Comparison of ENCODE assay signal across 9 cellular contexts in the genomic region with DNA sequence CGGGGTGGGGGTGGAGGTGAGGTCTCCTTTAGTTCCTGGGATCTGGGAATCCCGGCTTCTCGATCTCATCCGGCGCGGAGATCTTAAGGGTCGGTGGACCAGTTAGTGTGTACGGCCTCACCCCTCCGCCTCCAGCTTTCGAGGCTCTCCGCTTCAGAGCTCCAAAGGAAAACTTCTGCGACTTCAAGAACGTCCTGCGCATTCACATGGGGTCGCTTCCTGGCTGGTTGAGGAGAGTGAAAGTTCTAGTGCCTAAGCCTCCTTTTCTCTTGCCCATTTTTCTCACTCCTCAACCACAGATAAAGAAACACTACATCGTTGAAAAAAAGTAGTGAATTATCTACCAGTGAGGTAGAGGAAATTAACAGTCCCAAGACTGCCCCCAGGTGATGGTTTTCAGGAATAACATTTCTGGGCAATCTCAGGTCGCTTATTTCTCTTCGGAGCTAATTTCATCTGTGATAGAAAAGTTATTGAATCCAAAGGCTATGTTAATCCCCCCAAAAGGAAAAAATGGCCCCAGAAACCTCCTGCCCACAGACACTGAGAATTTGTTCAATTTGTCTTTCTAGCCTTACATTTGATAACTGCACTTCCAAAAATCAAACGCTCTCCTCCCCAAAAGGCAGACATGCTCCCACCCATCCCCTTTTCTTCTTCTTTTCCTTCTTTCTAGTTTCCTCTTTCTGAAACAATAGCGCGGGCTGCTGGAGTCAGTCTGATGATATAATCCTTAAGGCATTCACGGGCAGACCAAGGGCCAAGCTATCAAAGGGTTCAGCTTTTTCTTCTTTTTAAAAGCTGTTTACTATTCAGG. TPM values are rescaled to one million over a fixed set of nuclear protein-coding genes. Genes with fewer than 3 reads are reported as not detected.
A peak's percentile ranks its signal among the peaks of the same experiment; 100 is the strongest.
DNase-seq lines count a peak whose midpoint lies in the region; ATAC-seq and TF ChIP-seq lines count a peak whose summit lies in the region.
"Had no signal": no experiment of that assay in that cellular context is flagged by ENCODE, and none has a peak within 500 bp of the region (broad histone marks: within the 10 kb centered on the region; RNA-seq: fewer than 3 reads in every experiment).

No MANE protein-coding gene starts in this region.

- H3K36me3 Mint-ChIP-seq in type B pancreatic cell, result peaks cover 5% of the 10 kb centered on the region

- H3K4me1 ChIP-seq in BE2C (no peaks in the 10 kb centered on the region), HUES6 (ENCODE audit: control insufficient read depth, insufficient read depth, low read length) (peaks cover 21% of the 10 kb centered on the region), mesenchymal stem cell (ENCODE audit: control insufficient read depth, insufficient read depth, low read depth, low read length) (peaks cover 18% of the 10 kb centered on the region)

- H3K9ac ChIP-seq in HUES6 (ENCODE audit: low read length), result no peak overlapping the region
- H3K9ac ChIP-seq in mesenchymal stem cell (ENCODE audit: low read length), result peak overlapping the region; percentile 82

- H3K4me1 Mint-ChIP-seq in type B pancreatic cell (ENCODE audit: unreplicated experiment), result peaks cover 12% of the 10 kb centered on the region

- DNase-seq in BE2C (peak; percentile 50), RWPE1 (ENCODE audit: low spot score) (peak; percentile 60), ecto neural progenitor cell (ENCODE audit: low spot score) (peak; percentile 48), mesenchymal stem cell (peak; percentile 61), type B pancreatic cell (ENCODE audit: extremely low spot score, unreplicated experiment) (no peak)
- no peak for DNase-seq in stimulated activated naive CD4-positive, alpha-beta T cell treated with Interleukin-2 at 50 U/mL for 16 hours (lab: John Stamatoyannopoulos, UW)

- peak overlapping the region; percentile 63 for H2BK5ac ChIP-seq in mesenchymal stem cell (ENCODE audit: low read depth, low read length, poor library complexity, severe bottlenecking)

- no peak overlapping the region for H2BK12ac ChIP-seq in mesenchymal stem cell (ENCODE audit: low read length in 2 of 2)

- WGBS in mesenchymal stem cell, result 3% methylated on average over 17 of the region's 22 CpGs

- CTCF ChIA-PET in RWPE1 (lab: Yijun Ruan, JAX), result interaction anchor here (0.6 to 2.1 kb wide), 13 partner anchors 10 to 857 kb away, joined by 3 to 9 read pairs (median 4); no protein-coding TSS in a partner anchor

- H3K9me3 Mint-ChIP-seq in type B pancreatic cell, result no peaks in the 10 kb centered on the region

- H4K8ac ChIP-seq in mesenchymal stem cell (ENCODE audit: low read length), result no peak overlapping the region

- no peak overlapping the region for H3K18ac ChIP-seq in mesenchymal stem cell (ENCODE audit: low read depth in 1 of 2, low read length in 2 of 2)

- H3K79me1 ChIP-seq in mesenchymal stem cell (replicated peaks; ENCODE audit: low read length, poor library complexity, severe bottlenecking), result peaks cover 1% of the 10 kb centered on the region

- no peak overlapping the region for H3K4ac ChIP-seq in mesenchymal stem cell (ENCODE audit: low read depth in 1 of 2, low read length in 2 of 2)

- H3K4me3 Mint-ChIP-seq in type B pancreatic cell, result peak overlapping the region; percentile 85

- H3K14ac ChIP-seq in mesenchymal stem cell (ENCODE audit: low read length in 2 of 2), result no peak overlapping the region

- H4K91ac ChIP-seq in mesenchymal stem cell (ENCODE audit: low read length), result no peak overlapping the region

- TF ChIP-seq CTCF in BE2C (IDR thresholded peaks at IDR 0.05; ENCODE audit: low read depth, low read length), result peak; percentile 69
- TF ChIP-seq CTCF in RWPE1 (conservative IDR thresholded peaks at IDR 0.05; ENCODE audit: low read depth), result peak; percentile 58
- TF ChIP-seq CTCF in type B pancreatic cell (conservative IDR thresholded peaks at IDR 0.05), result peak; percentile 84

- POLR2A ChIA-PET in RWPE1 (lab: Yijun Ruan, JAX; ENCODE audit: low non-redundant PET), result interaction anchor here (0.7 kb wide), 1 partner anchor 593 kb away, joined by 8 read pairs; no protein-coding TSS in a partner anchor

- peaks cover 96% of the 10 kb centered on the region for H3K27me3 Mint-ChIP-seq in type B pancreatic cell

- H3K4me2 ChIP-seq in mesenchymal stem cell (ENCODE audit: low read length, poor library complexity, severe bottlenecking), result peak overlapping the region; percentile 84

- H2BK15ac ChIP-seq in mesenchymal stem cell (ENCODE audit: low read depth, poor library complexity, severe bottlenecking), result no peak overlapping the region

- no peak overlapping the region for H2BK120ac ChIP-seq in mesenchymal stem cell (ENCODE audit: low read depth, low read length)

- H3K27me3 ChIP-seq in BE2C, result peaks cover 67% of the 10 kb centered on the region
- H3K27me3 ChIP-seq in HUES6 (ENCODE audit: control insufficient read depth, insufficient read depth, low read length), result peaks cover 88% of the 10 kb centered on the region
- peaks cover 20 to 38% of the 10 kb centered on the region in 2 experiments for H3K27me3 ChIP-seq in mesenchymal stem cell (ENCODE audit: control insufficient read depth in 1 of 2, insufficient read depth in 1 of 2, low read length in 2 of 2)

- H3K9me3 ChIP-seq in BE2C (no peaks in the 10 kb centered on the region; the same call in 1 of the 2 replicates), HUES6 (ENCODE audit: control insufficient read depth, insufficient read depth, low read depth, low read length) (no peaks in the 10 kb centered on the region), mesenchymal stem cell (ENCODE audit: control insufficient read depth, low read length) (peaks cover 6% of the 10 kb centered on the region)

- H3K36me3 ChIP-seq in BE2C (no peaks in the 10 kb centered on the region), HUES6 (ENCODE audit: control insufficient read depth, insufficient read depth, low read length) (no peaks in the 10 kb centered on the region), mesenchymal stem cell (ENCODE audit: control insufficient read depth in 1 of 2, insufficient read depth in 2 of 2, low read depth in 1 of 2, low read length in 2 of 2) (peaks cover 0 to 5% of the 10 kb centered on the region in 2 experiments)

- no peak overlapping the region for H2AFZ ChIP-seq in mesenchymal stem cell (ENCODE audit: low read depth, low read length)

- H3K27ac Mint-ChIP-seq in type B pancreatic cell, result peak overlapping the region; percentile 60

- H3K23ac ChIP-seq in mesenchymal stem cell (ENCODE audit: low read length in 2 of 2), result no peak overlapping the region

- H3K4me3 ChIP-seq in BE2C (ENCODE audit: low read depth, low read length) (no peak overlapping the region), HUES6 (ENCODE audit: low read depth, low read length) (peak overlapping the region; percentile 53), mesenchymal stem cell (ENCODE audit: insufficient read depth in 1 of 2, low read depth in 1 of 2, low read length in 2 of 2) (peak overlapping the region; percentile 43 to 72)

- H2AK5ac ChIP-seq in mesenchymal stem cell (ENCODE audit: low read length, severe bottlenecking), result no peak overlapping the region

- H3K27ac ChIP-seq in HUES6 (ENCODE audit: low read depth, low read length) (no peak overlapping the region), RWPE1 (no peak overlapping the region), mesenchymal stem cell (ENCODE audit: low read length, poor library complexity, severe bottlenecking) (peak overlapping the region; percentile 87)

- peak; percentile 68 for ATAC-seq in GM18517 (IDR thresholded peaks at IDR 0.05; ENCODE audit: unreplicated experiment)

RNA-seq across cellular contexts. Expression of gene TBX15, which starts 20.5 kb away (rescaled TPM):
- polyA plus RNA-seq in BE2C (2012; ENCODE audit: insufficient read depth, insufficient read length, low read depth), result 0.22 TPM
- polyA plus RNA-seq in mesenchymal stem cell (2013, experiment 1 of 2), result 0.15 TPM
- polyA plus RNA-seq in mesenchymal stem cell (2013, experiment 2 of 2), result 0.15 TPM
- 0.19 and 8.5 TPM in 2 replicates for total RNA-seq in type B pancreatic cell (ENCODE audit: low replicate concordance)
- total RNA-seq: T-helper 1 cell treated with Interleukin-12 subunit alpha and Interleukin-12 subunit beta and Interleukin-4 antibody, amounts not matched to agents 30 ng/mL and 1 ng/mL, for 36 hours had no signal

Comparison
In these comparisons a context has a peak if more than half of its experiments do, and no peak if none do; other contexts are left out.
1. DNase-seq: peak in BE2C (single experiment), RWPE1 (single experiment), ecto neural progenitor cell (single experiment) and mesenchymal stem cell (single experiment); none in type B pancreatic cell (single experiment) and stimulated activated naive CD4-positive, alpha-beta T cell treated with Interleukin-2 at 50 U/mL for 16 hours (single experiment).
2. Peak in every context shown above with its lines, with median percentiles within 50 percentile points of each other: CTCF ChIP-seq.